ENCODE assay signal across 19 cellular contexts in the genomic region with DNA sequence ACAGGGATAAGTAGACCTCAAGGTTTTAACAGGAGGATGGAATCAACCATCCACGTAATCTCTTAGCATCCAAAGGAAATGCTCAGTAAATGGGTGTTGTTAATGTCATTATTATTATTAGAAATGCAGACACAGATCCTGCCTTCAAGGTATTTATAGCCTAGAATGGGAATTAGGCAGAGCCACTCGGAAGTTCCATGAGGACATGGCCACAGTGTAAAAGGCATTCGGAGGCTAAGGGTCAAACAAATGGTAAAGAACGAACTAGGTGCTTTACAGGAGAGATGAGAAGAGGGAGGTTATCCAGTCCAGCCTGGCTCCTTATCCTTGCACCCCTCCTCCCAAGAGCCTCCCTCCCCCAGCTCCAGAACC.
"Had no signal": no experiment of that assay in that cellular context is flagged by ENCODE, and none has a peak within 500 bp of the region (broad histone marks: within the 10 kb centered on the region; RNA-seq: fewer than 3 reads in every experiment).

No MANE protein-coding gene starts in this region.

- H3K27me3 ChIP-seq: ascending aorta, breast epithelium, foreskin keratinocyte, left lung, tibial nerve, uterus had no signal

- H3K36me3 ChIP-seq: ascending aorta, breast epithelium, left lung, tibial nerve, uterus had no signal

- DNase-seq: activated CD4-positive, alpha-beta T cell treated with anti-CD3 and anti-CD28 coated beads, Interleukin-2, amount 50 U/mL, for 1 hour; activated CD4-positive, CD25-positive, alpha-beta regulatory T cell treated with anti-CD3 and anti-CD28 coated beads, Interleukin-2, amount 50 U/mL, for 72 hours; activated CD8-positive, alpha-beta memory T cell treated with anti-CD3 and anti-CD28 coated beads, Interleukin-2, amount 50 U/mL, for 48 hours; activated effector memory CD4-positive, alpha-beta T cell treated with Interleukin-2 at 50 U/mL for 16 hours; activated naive CD4-positive, alpha-beta T cell treated with anti-CD3 and anti-CD28 coated beads, Interleukin-2, amount 50 U/mL, for 16 hours; activated T-cell treated with anti-CD3 and anti-CD28 coated beads, Interleukin-2, amount 50 U/mL, for 48 hours; dermis blood vessel endothelial cell; foreskin keratinocyte; left lung; mammary epithelial cell; stimulated activated CD4-positive, alpha-beta T cell treated with anti-CD3 and anti-CD28 coated beads, Interleukin-12 subunit alpha, Interleukin-12 subunit beta, amount 100 ng/mL, for 4 hours; stimulated activated CD4-positive, alpha-beta T cell treated with anti-CD3 and anti-CD28 coated beads, Interleukin-1b, Interleukin-23, amount 100 ng/mL, for 48 hours; stimulated activated CD8-positive, alpha-beta memory T cell treated with anti-CD3 and anti-CD28 coated beads, Interleukin-4, amount 100 ng/mL, for 48 hours; stimulated activated naive CD4-positive, alpha-beta T cell; T1000; uterus had no signal

- H3K27ac ChIP-seq: ascending aorta, foreskin keratinocyte, left lung, uterus had no signal

- ATAC-seq: foreskin keratinocyte, left lung had no signal

- H3K9me3 ChIP-seq: ascending aorta, breast epithelium, left lung, tibial nerve, uterus had no signal

- H3K4me1 ChIP-seq: ascending aorta, breast epithelium, foreskin keratinocyte, uterus had no signal

- H3K4me3 ChIP-seq: ascending aorta, breast epithelium, left lung, tibial nerve, uterus had no signal
